In the genomic region with DNA sequence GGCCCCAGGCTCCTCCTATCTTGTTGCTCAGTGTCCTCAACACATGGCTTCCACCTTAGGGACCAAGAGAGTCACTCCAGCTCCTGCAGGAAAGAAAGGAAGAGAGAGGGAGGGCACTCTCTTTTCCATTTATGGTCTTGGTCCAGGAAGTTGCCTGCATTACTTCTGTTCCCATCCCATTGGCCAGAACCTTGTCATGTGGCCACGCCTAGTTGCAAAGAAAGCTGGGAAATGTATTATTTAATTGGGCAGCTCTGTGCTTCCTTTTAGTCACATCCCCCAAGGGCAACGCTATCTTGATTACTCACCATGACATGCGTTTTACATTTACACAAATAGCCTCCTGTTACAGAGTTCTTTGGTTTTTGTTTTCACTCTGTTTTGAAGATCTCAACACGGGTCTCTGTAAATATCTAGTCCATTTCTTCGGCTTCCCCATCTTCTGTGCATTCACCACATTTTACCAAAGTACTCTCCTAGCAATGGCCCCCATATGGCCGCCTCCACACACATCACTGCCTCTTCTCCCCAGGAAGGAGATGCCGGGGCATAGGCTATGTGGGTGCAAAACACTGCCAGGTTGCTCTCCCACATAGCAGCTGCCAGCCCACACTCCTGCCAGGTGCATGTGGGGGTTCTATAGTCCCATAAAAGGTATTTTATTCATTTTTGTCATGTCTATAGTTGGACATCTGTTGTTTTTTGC, we compare ENCODE assay signal across 7 cellular contexts. TPM values are rescaled to one million over a fixed set of nuclear protein-coding genes. Genes with fewer than 3 reads are reported as not detected.
DNase-seq lines count a peak whose midpoint lies in the region; ATAC-seq, FAIRE-seq and TF ChIP-seq lines count a peak whose summit lies in the region.

No MANE protein-coding gene starts in this region.

- H3K4me2 ChIP-seq in keratinocyte (ENCODE audit: control insufficient read depth, extremely low read depth, insufficient read depth, low read depth, low read length): peak overlapping the region; percentile 96

- peaks cover 23% of the 10 kb centered on the region for H3K4me1 ChIP-seq in keratinocyte (ENCODE audit: control insufficient read depth, extremely low read depth, insufficient read depth, low read length)

- intact Hi-C loops in CD4-positive, alpha-beta T cell (cut with DNase I, micrococcal nuclease): no loop called here

- CTCF ChIA-PET in CD4-positive, alpha-beta T cell (lab: Charles Lee): interaction anchor here (1.8 kb wide), 1 partner anchor 8 kb away, joined by 5 read pairs; no protein-coding TSS in a partner anchor

- H3K36me3 Mint-ChIP-seq in activated naive CD8-positive, alpha-beta T cell treated with anti-CD3 and anti-CD28 coated beads, Interleukin-2, amount 50 U/mL, for 24 hours (ENCODE audit: low read depth): no peaks in the 10 kb centered on the region
- H3K36me3 Mint-ChIP-seq in CD4-positive, alpha-beta T cell (ENCODE audit: low read depth): no peaks in the 10 kb centered on the region

- H3K27me3 ChIP-seq in MG63 (no peaks in the 10 kb centered on the region), keratinocyte (ENCODE audit: control insufficient read depth, extremely low read depth, insufficient read depth, low read length) (no peaks in the 10 kb centered on the region)
- no peaks in the 10 kb centered on the region for H3K27me3 ChIP-seq in CD4-positive, alpha-beta T cell (ENCODE audit: control insufficient read depth, insufficient read depth, low read length)

- H3K4me1 Mint-ChIP-seq in activated naive CD8-positive, alpha-beta T cell treated with anti-CD3 and anti-CD28 coated beads, Interleukin-2, amount 50 U/mL, for 24 hours: peaks cover 22% of the 10 kb centered on the region
- no peaks in the 10 kb centered on the region for H3K4me1 Mint-ChIP-seq in CD4-positive, alpha-beta T cell (ENCODE audit: low read depth)

- no peaks in the 10 kb centered on the region for H3K36me3 ChIP-seq in MG63
- H3K36me3 ChIP-seq in keratinocyte (ENCODE audit: control insufficient read depth in 2 of 2, extremely low read depth in 1 of 2, insufficient read depth in 2 of 2, low read length in 2 of 2): no peaks in the 10 kb centered on the region

- peak overlapping the region; percentile 100 for H3K27ac ChIP-seq in keratinocyte (ENCODE audit: control insufficient read depth, insufficient read depth, low read length)
- no peak overlapping the region for H3K27ac ChIP-seq in CD4-positive, alpha-beta T cell (ENCODE audit: low read depth, low read length)

- peaks cover 11% of the 10 kb centered on the region for H3K9me3 Mint-ChIP-seq in activated naive CD8-positive, alpha-beta T cell treated with anti-CD3 and anti-CD28 coated beads, Interleukin-2, amount 50 U/mL, for 24 hours
- H3K9me3 Mint-ChIP-seq in CD4-positive, alpha-beta T cell: no peaks in the 10 kb centered on the region

- H3K9me1 ChIP-seq in keratinocyte (ENCODE audit: control insufficient read depth, extremely low read depth, insufficient read depth, low read length): no peaks in the 10 kb centered on the region

- peak; percentile 64 for DNase-seq in GM12864 (ENCODE audit: low read depth)
- DNase-seq in MG63: peak; percentile 92
- no peak for DNase-seq in activated naive CD8-positive, alpha-beta T cell treated with anti-CD3 and anti-CD28 coated beads, Interleukin-2, amount 50 U/mL, for 24 hours
- DNase-seq in keratinocyte (ENCODE audit: low read depth, low spot score): peak; percentile 93
- no peak for DNase-seq in CD4-positive, alpha-beta T cell
- DNase-seq in ureter (ENCODE audit: low spot score): no peak

- POLR2A ChIA-PET in CD4-positive, alpha-beta T cell (lab: Charles Lee): interaction anchor here (0.6 kb wide), 1 partner anchor 1896 kb away, joined by 4 read pairs; no protein-coding TSS in a partner anchor

- peak; percentile 75 for ATAC-seq in activated naive CD8-positive, alpha-beta T cell treated with anti-CD3 and anti-CD28 coated beads, Interleukin-2, amount 50 U/mL, for 24 hours
- no peak for ATAC-seq in CD4-positive, alpha-beta T cell (ENCODE audit: poor library complexity)
- ATAC-seq in HG03571 (IDR thresholded peaks at IDR 0.05; ENCODE audit: unreplicated experiment): no peak

- no peaks in the 10 kb centered on the region for H4K20me1 ChIP-seq in keratinocyte (ENCODE audit: control insufficient read depth, extremely low read depth, insufficient read depth, low read length)

- dilution Hi-C loops in keratinocyte (cut with MboI; ENCODE audit: extremely low pct_ligation_motif_present, low sequenced_read_pairs): no loop called here

- no peaks in the 10 kb centered on the region for H3K79me2 ChIP-seq in keratinocyte (ENCODE audit: control insufficient read depth, insufficient read depth, low read length)

- no peak overlapping the region for H3K4me3 Mint-ChIP-seq in activated naive CD8-positive, alpha-beta T cell treated with anti-CD3 and anti-CD28 coated beads, Interleukin-2, amount 50 U/mL, for 24 hours
- no peak overlapping the region for H3K4me3 Mint-ChIP-seq in CD4-positive, alpha-beta T cell

- H3K27me3 Mint-ChIP-seq in activated naive CD8-positive, alpha-beta T cell treated with anti-CD3 and anti-CD28 coated beads, Interleukin-2, amount 50 U/mL, for 24 hours: no peaks in the 10 kb centered on the region
- no peaks in the 10 kb centered on the region for H3K27me3 Mint-ChIP-seq in CD4-positive, alpha-beta T cell

- peak overlapping the region; percentile 58 for H3K27ac Mint-ChIP-seq in activated naive CD8-positive, alpha-beta T cell treated with anti-CD3 and anti-CD28 coated beads, Interleukin-2, amount 50 U/mL, for 24 hours
- H3K27ac Mint-ChIP-seq in CD4-positive, alpha-beta T cell: no peak overlapping the region

- H3K9ac ChIP-seq in keratinocyte (ENCODE audit: control insufficient read depth, extremely low read depth, insufficient read depth, low read length): peak overlapping the region; percentile 95

- FAIRE-seq in keratinocyte (lab: Jason Lieb, UNC): peak; percentile 72

- H3K9me3 ChIP-seq in MG63 (peaks cover 4% of the 10 kb centered on the region; the same call in 1 of the 2 replicates), keratinocyte (ENCODE audit: control insufficient read depth, low read depth, low read length) (no peaks in the 10 kb centered on the region)
- H3K9me3 ChIP-seq in CD4-positive, alpha-beta T cell (ENCODE audit: control insufficient read depth, low read length): no peaks in the 10 kb centered on the region

- H2AFZ ChIP-seq in keratinocyte (ENCODE audit: control insufficient read depth, low read length): peak overlapping the region; percentile 48

- TF ChIP-seq CTCF in GM12864 (IDR thresholded peaks at IDR 0.05; ENCODE audit: low read depth, low read length, missing control alignments): no peak
- TF ChIP-seq CTCF in keratinocyte (optimal IDR thresholded peaks at IDR 0.05 in 1 of 3, IDR thresholded peaks at IDR 0.05 in 1 of 3, conservative IDR thresholded peaks at IDR 0.05 in 1 of 3; ENCODE audit: extremely low read depth in 1 of 3, insufficient read depth in 2 of 3, low read length in 3 of 3): no peak
- no peak for TF ChIP-seq CTCF in CD4-positive, alpha-beta T cell (IDR thresholded peaks at IDR 0.05)

- H3K4me3 ChIP-seq in GM12864 (ENCODE audit: low read depth, low read length): no peak overlapping the region
- no peak overlapping the region for H3K4me3 ChIP-seq in MG63
- H3K4me3 ChIP-seq in keratinocyte (ENCODE audit: control insufficient read depth in 2 of 3, extremely low read depth in 1 of 3, insufficient read depth in 2 of 3, low read depth in 1 of 3, low read length in 3 of 3): peak overlapping the region; percentile 15 to 70 (median 59)

RNA-seq across cellular contexts. Expression of gene ZMYND8, which starts 35.7 kb away (rescaled TPM):
- 10.2 and 14.1 TPM in 2 replicates for total RNA-seq in MG63 (2014; rRNA removed; shearing (Covaris generic); ENCODE audit: low replicate concordance)
- 30.0 to 42.6 TPM (median 39.8 TPM) in 3 replicates for polyA plus RNA-seq in keratinocyte
- 49.3 TPM for polyA plus RNA-seq in keratinocyte (2011; ENCODE audit: low read depth)
- 21.6 and 26.9 TPM in 2 replicates for polyA plus RNA-seq in keratinocyte (2011; cell fraction: cytosol; rRNA removed)
- 95.0 and 95.8 TPM in 2 replicates for polyA plus RNA-seq in keratinocyte (2011; cell fraction: nucleus; rRNA removed)
- 34.7 and 37.8 TPM in 2 replicates for polyA plus RNA-seq in keratinocyte (2012; ENCODE audit: low replicate concordance)
- polyA minus RNA-seq in keratinocyte: 40.3 to 48.9 TPM (median 40.8 TPM) in 3 replicates
- 21.7 TPM for polyA minus RNA-seq in keratinocyte (2011; cell fraction: cytosol; rRNA and poly(A)+ RNA removed)
- polyA minus RNA-seq in keratinocyte (2011; cell fraction: nucleus; rRNA and poly(A)+ RNA removed): 51.6 and 102 TPM in 2 replicates
- 10 to 100 TPM; 33.0 to 34.3 TPM for total RNA-seq in CD4-positive, alpha-beta T cell
- 113 TPM for total RNA-seq in ureter

Comparison
In these comparisons a context has a peak if more than half of its experiments do, and no peak if none do; other contexts are left out.
1. DNase-seq: peak in GM12864 (single experiment), MG63 (single experiment) and keratinocyte (single experiment); none in activated naive CD8-positive, alpha-beta T cell treated with anti-CD3 and anti-CD28 coated beads, Interleukin-2, amount 50 U/mL, for 24 hours (single experiment), CD4-positive, alpha-beta T cell (0 of 10) and ureter (single experiment).
2. H3K4me3 ChIP-seq: peak in keratinocyte (3 of 3); none in GM12864 (single experiment) and MG63 (single experiment).